19 cellular contexts compared by ENCODE assay signal in the genomic region with DNA sequence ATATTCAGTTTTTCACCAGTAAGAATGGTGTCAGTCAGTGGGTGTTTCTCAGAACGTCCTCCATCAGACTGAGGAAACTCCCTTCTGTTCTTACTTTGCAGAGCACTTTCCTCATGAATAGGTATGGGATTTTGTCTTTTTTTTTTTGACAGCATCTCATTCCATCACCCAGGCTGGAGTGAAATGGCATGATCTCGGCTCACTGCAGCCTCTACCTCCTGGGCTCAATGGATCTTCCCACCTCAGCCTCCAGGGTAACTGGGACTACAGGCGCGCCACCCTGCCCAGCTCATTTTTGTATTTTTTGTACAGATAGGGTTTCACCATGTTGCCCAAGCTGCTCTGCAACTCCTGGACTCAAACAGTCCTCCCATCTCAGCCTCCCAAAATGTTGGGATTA.
DNase-seq lines count a peak whose midpoint lies in the region; ATAC-seq and TF ChIP-seq lines count a peak whose summit lies in the region.
"Had no signal": no experiment of that assay in that cellular context is flagged by ENCODE, and none has a peak within 500 bp of the region (broad histone marks: within the 10 kb centered on the region; RNA-seq: fewer than 3 reads in every experiment).

No MANE protein-coding gene starts in this region.

- peaks cover 29% of the 10 kb centered on the region for H3K36me3 Mint-ChIP-seq in activated CD4-positive, alpha-beta T cell treated with anti-CD3 and anti-CD28 coated beads for 36 hours (ENCODE audit: low read depth)
- H3K36me3 Mint-ChIP-seq in stimulated activated naive CD8-positive, alpha-beta T cell treated with anti-CD3 and anti-CD28 coated beads, Interleukin-15, Interleukin-2, amounts not matched to agents 100 ng/mL and 50 ng/mL, for 24 hours (ENCODE audit: low read depth): peaks cover 29% of the 10 kb centered on the region
- H3K36me3 Mint-ChIP-seq in activated naive CD8-positive, alpha-beta T cell treated with anti-CD3 and anti-CD28 coated beads, Interleukin-2, amount 50 U/mL, for 24 hours (ENCODE audit: low read depth): peaks cover 19% of the 10 kb centered on the region

- no peak for ATAC-seq in activated CD4-positive, alpha-beta T cell treated with anti-CD3 and anti-CD28 coated beads for 36 hours
- ATAC-seq in stimulated activated naive CD8-positive, alpha-beta T cell treated with anti-CD3 and anti-CD28 coated beads, Interleukin-15, Interleukin-2, amounts not matched to agents 100 U/mL and 50 U/mL, for 24 hours: no peak
- no peak for ATAC-seq in activated naive CD8-positive, alpha-beta T cell treated with anti-CD3 and anti-CD28 coated beads, Interleukin-2, amount 50 U/mL, for 24 hours
- ATAC-seq in HG03442 (IDR thresholded peaks at IDR 0.05; ENCODE audit: unreplicated experiment) (no peak), gastroesophageal sphincter (no peak)
- ATAC-seq: CD8-positive, alpha-beta T cell had no signal

- intact Hi-C loops in activated CD4-positive, alpha-beta T cell treated with anti-CD3 and anti-CD28 coated beads for 36 hours (cut with DNase I, micrococcal nuclease): no loop called here

- H3K4me1 ChIP-seq in gastroesophageal sphincter: peaks cover 0 to 63% (median 22%) of the 10 kb centered on the region in 3 donors

- no peaks in the 10 kb centered on the region for H3K9me3 ChIP-seq in gastroesophageal sphincter

- no peaks in the 10 kb centered on the region for H3K36me3 ChIP-seq in gastroesophageal sphincter

- no peak overlapping the region for H3K4me3 ChIP-seq in gastroesophageal sphincter
- H3K4me3 ChIP-seq: GM23248 had no signal

- WGBS in gastroesophageal sphincter (ENCODE audit: low coverage in 1 of 2), 2 donors: 91 to 100% methylated on average over 1 to 2 of the region's 4 CpGs

- no peaks in the 10 kb centered on the region for H3K27me3 ChIP-seq in gastroesophageal sphincter

- no peak overlapping the region for H3K4me3 Mint-ChIP-seq in activated CD4-positive, alpha-beta T cell treated with anti-CD3 and anti-CD28 coated beads for 36 hours
- H3K4me3 Mint-ChIP-seq in stimulated activated naive CD8-positive, alpha-beta T cell treated with anti-CD3 and anti-CD28 coated beads, Interleukin-15, Interleukin-2, amounts not matched to agents 100 ng/mL and 50 ng/mL, for 24 hours: no peak overlapping the region
- peak overlapping the region; percentile 32 for H3K4me3 Mint-ChIP-seq in activated naive CD8-positive, alpha-beta T cell treated with anti-CD3 and anti-CD28 coated beads, Interleukin-2, amount 50 U/mL, for 24 hours
- H3K4me3 Mint-ChIP-seq: B cell; CD8-positive, alpha-beta T cell had no signal

- POLR2A ChIA-PET in activated CD4-positive, alpha-beta T cell treated with anti-CD3 and anti-CD28 coated beads for 36 hours (lab: Charles Lee): interaction anchor here (1.1 kb wide), 1 partner anchor 32 kb away, joined by 4 read pairs; no protein-coding TSS in a partner anchor

- peaks cover 92% of the 10 kb centered on the region for H3K4me1 Mint-ChIP-seq in activated CD4-positive, alpha-beta T cell treated with anti-CD3 and anti-CD28 coated beads for 36 hours
- H3K4me1 Mint-ChIP-seq in stimulated activated naive CD8-positive, alpha-beta T cell treated with anti-CD3 and anti-CD28 coated beads, Interleukin-15, Interleukin-2, amounts not matched to agents 100 ng/mL and 50 ng/mL, for 24 hours (ENCODE audit: low read depth): peaks cover 94% of the 10 kb centered on the region
- H3K4me1 Mint-ChIP-seq in activated naive CD8-positive, alpha-beta T cell treated with anti-CD3 and anti-CD28 coated beads, Interleukin-2, amount 50 U/mL, for 24 hours: peaks cover 91% of the 10 kb centered on the region

- no peak for TF ChIP-seq EP300 in gastroesophageal sphincter (IDR thresholded peaks at IDR 0.05)

- DNase-seq in activated CD4-positive, alpha-beta T cell treated with anti-CD3 and anti-CD28 coated beads for 36 hours: no peak
- no peak for DNase-seq in activated CD4-positive, alpha-beta T cell treated with anti-CD3 and anti-CD28 coated beads for 48 hours
- no peak for DNase-seq in stimulated activated naive CD8-positive, alpha-beta T cell treated with anti-CD3 and anti-CD28 coated beads, Interleukin-15, Interleukin-2, amounts not matched to agents 100 U/mL and 50 U/mL, for 24 hours
- DNase-seq in activated naive CD8-positive, alpha-beta T cell treated with anti-CD3 and anti-CD28 coated beads, Interleukin-2, amount 50 U/mL, for 24 hours: no peak
- DNase-seq in GM13977 (ENCODE audit: low spot score): no peak
- DNase-seq: CD8-positive, alpha-beta T cell; DMS79; GM23248; HCEC 1CT; MV-4-11; NCI-H1417; NCI-H187 treated with DMSO at 0.1 percent for 48 hours; OCI-M1; RPMI8226 had no signal

- TF ChIP-seq CTCF in GM13977 (IDR thresholded peaks at IDR 0.05; ENCODE audit: extremely low read depth, insufficient read depth, missing control alignments) (no peak), gastroesophageal sphincter (IDR thresholded peaks at IDR 0.05) (no peak)

- H3K9me3 Mint-ChIP-seq in activated CD4-positive, alpha-beta T cell treated with anti-CD3 and anti-CD28 coated beads for 36 hours (ENCODE audit: low read depth): no peaks in the 10 kb centered on the region
- no peaks in the 10 kb centered on the region for H3K9me3 Mint-ChIP-seq in stimulated activated naive CD8-positive, alpha-beta T cell treated with anti-CD3 and anti-CD28 coated beads, Interleukin-15, Interleukin-2, amounts not matched to agents 100 ng/mL and 50 ng/mL, for 24 hours
- H3K9me3 Mint-ChIP-seq in activated naive CD8-positive, alpha-beta T cell treated with anti-CD3 and anti-CD28 coated beads, Interleukin-2, amount 50 U/mL, for 24 hours: no peaks in the 10 kb centered on the region
- H3K9me3 Mint-ChIP-seq: CD8-positive, alpha-beta T cell had no signal

- peak overlapping the region; percentile 69 for H3K27ac Mint-ChIP-seq in activated CD4-positive, alpha-beta T cell treated with anti-CD3 and anti-CD28 coated beads for 36 hours
- H3K27ac Mint-ChIP-seq in stimulated activated naive CD8-positive, alpha-beta T cell treated with anti-CD3 and anti-CD28 coated beads, Interleukin-15, Interleukin-2, amounts not matched to agents 100 ng/mL and 50 ng/mL, for 24 hours: peak overlapping the region; percentile 77
- peak overlapping the region; percentile 96 for H3K27ac Mint-ChIP-seq in activated naive CD8-positive, alpha-beta T cell treated with anti-CD3 and anti-CD28 coated beads, Interleukin-2, amount 50 U/mL, for 24 hours
- H3K27ac Mint-ChIP-seq: B cell; CD8-positive, alpha-beta T cell had no signal

- no peak for TF ChIP-seq POLR2A in gastroesophageal sphincter (IDR thresholded peaks at IDR 0.05)

- H3K27me3 Mint-ChIP-seq in activated CD4-positive, alpha-beta T cell treated with anti-CD3 and anti-CD28 coated beads for 36 hours: no peaks in the 10 kb centered on the region
- H3K27me3 Mint-ChIP-seq in stimulated activated naive CD8-positive, alpha-beta T cell treated with anti-CD3 and anti-CD28 coated beads, Interleukin-15, Interleukin-2, amounts not matched to agents 100 ng/mL and 50 ng/mL, for 24 hours: no peaks in the 10 kb centered on the region
- no peaks in the 10 kb centered on the region for H3K27me3 Mint-ChIP-seq in activated naive CD8-positive, alpha-beta T cell treated with anti-CD3 and anti-CD28 coated beads, Interleukin-2, amount 50 U/mL, for 24 hours
- H3K27me3 Mint-ChIP-seq: B cell had no signal

- no peak overlapping the region for H3K27ac ChIP-seq in gastroesophageal sphincter
- H3K27ac ChIP-seq: 22Rv1, GM23248 had no signal

- in situ Hi-C loops in GM13977 (cut with MboI; ENCODE audit: low pct_unique_long_range_greater_than_20kb, low sequenced_read_pairs, unreplicated experiment): no loop called here

- CTCF ChIA-PET in activated CD4-positive, alpha-beta T cell treated with anti-CD3 and anti-CD28 coated beads for 36 hours (lab: Charles Lee): no interaction called here
